ENCODE assay signal across 16 cellular contexts in the genomic region with DNA sequence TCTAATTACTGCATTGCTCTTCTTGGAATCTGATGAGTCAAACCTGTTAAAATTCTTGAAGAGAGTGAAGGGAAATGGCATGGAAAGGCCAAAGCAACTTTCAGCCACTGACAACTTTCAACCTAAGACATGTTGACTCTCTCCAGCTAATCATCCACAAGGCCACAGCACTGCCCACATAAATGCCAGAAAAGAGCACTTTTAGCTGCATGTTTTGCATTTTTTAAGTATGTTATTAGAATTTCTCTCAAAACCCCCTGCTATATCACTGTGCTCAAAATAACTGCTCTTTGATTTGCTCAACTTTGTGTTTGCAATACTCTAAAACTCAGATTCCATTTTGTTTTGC.
DNase-seq lines count a peak whose midpoint lies in the region; ATAC-seq and TF ChIP-seq lines count a peak whose summit lies in the region.
"Had no signal": no experiment of that assay in that cellular context is flagged by ENCODE, and none has a peak within 500 bp of the region (broad histone marks: within the 10 kb centered on the region; RNA-seq: fewer than 3 reads in every experiment).

No MANE protein-coding gene starts in this region.

- no peak overlapping the region for H3K4me3 ChIP-seq in spleen
- H3K4me3 ChIP-seq: colonic mucosa had no signal

- ATAC-seq in GM18508 (IDR thresholded peaks at IDR 0.05; ENCODE audit: insufficient read depth, unreplicated experiment) (peak; percentile 54), GM21447 (IDR thresholded peaks at IDR 0.05; ENCODE audit: unreplicated experiment) (peak; percentile 38), HG03432 (IDR thresholded peaks at IDR 0.05; ENCODE audit: unreplicated experiment) (peak; percentile 65)
- ATAC-seq in stimulated activated memory B cell treated with anti-CD40 and anti-IgM and Interleukin-4, amounts not matched to agents 10 μg/mL and 1 μg/mL and 100 μg/mL, for 72 hours, result no peak
- ATAC-seq: activated CD4-positive, alpha-beta T cell treated with anti-CD3 and anti-CD28 coated beads for 36 hours; naive thymus-derived CD4-positive, alpha-beta T cell; sciatic nerve had no signal

- no peaks in the 10 kb centered on the region for H3K9me3 ChIP-seq in spleen
- H3K9me3 ChIP-seq: colonic mucosa had no signal

- no peak overlapping the region for H3K27ac Mint-ChIP-seq in stimulated activated memory B cell treated with anti-CD40 and anti-IgM and Interleukin-4, amounts not matched to agents 10 μg/mL and 1 μg/mL and 100 μg/mL, for 72 hours
- H3K27ac Mint-ChIP-seq: activated CD4-positive, alpha-beta T cell treated with anti-CD3 and anti-CD28 coated beads for 36 hours; CD14-positive monocyte had no signal

- H3K4me3 Mint-ChIP-seq in stimulated activated memory B cell treated with anti-CD40 and anti-IgM and Interleukin-4, amounts not matched to agents 10 μg/mL and 1 μg/mL and 100 μg/mL, for 72 hours, result no peak overlapping the region
- H3K4me3 Mint-ChIP-seq: activated CD4-positive, alpha-beta T cell treated with anti-CD3 and anti-CD28 coated beads for 36 hours; CD14-positive monocyte; naive thymus-derived CD4-positive, alpha-beta T cell had no signal

- no peaks in the 10 kb centered on the region for H3K36me3 ChIP-seq in spleen
- H3K36me3 ChIP-seq: colonic mucosa had no signal

- DNase-seq in kidney glomerular epithelial cell (lab: John Stamatoyannopoulos, UW), result peak; percentile 80
- no peak for DNase-seq in NCI-H526 treated with DMSO at 0.1 percent for 48 hours (lab: John Stamatoyannopoulos, UW)
- no peak for DNase-seq in spleen
- no peak for DNase-seq in activated CD8-positive, alpha-beta memory T cell treated with anti-CD3 and anti-CD28 coated beads, Interleukin-2, amount 50 U/mL, for 4 hours
- DNase-seq: activated CD4-positive, alpha-beta T cell treated with anti-CD3 and anti-CD28 coated beads for 36 hours; colonic mucosa; Kasumi-1; kidney; substantia nigra had no signal

- intact Hi-C loops in spleen (cut with DNase I; ENCODE audit: low total_unique reads), result no loop called here

- no peaks in the 10 kb centered on the region for H3K27me3 Mint-ChIP-seq in stimulated activated memory B cell treated with anti-CD40 and anti-IgM and Interleukin-4, amounts not matched to agents 10 μg/mL and 1 μg/mL and 100 μg/mL, for 72 hours
- H3K27me3 Mint-ChIP-seq: activated CD4-positive, alpha-beta T cell treated with anti-CD3 and anti-CD28 coated beads for 36 hours had no signal

- TF ChIP-seq CTCF in spleen (IDR thresholded peaks at IDR 0.05 in 8 of 11, conservative IDR thresholded peaks at IDR 0.05 in 3 of 11), result no peak

- H3K4me1 Mint-ChIP-seq in stimulated activated memory B cell treated with anti-CD40 and anti-IgM and Interleukin-4, amounts not matched to agents 10 μg/mL and 1 μg/mL and 100 μg/mL, for 72 hours, result no peaks in the 10 kb centered on the region

- TF ChIP-seq POLR2A in spleen (IDR thresholded peaks at IDR 0.05), result no peak

- no peaks in the 10 kb centered on the region for H3K36me3 Mint-ChIP-seq in stimulated activated memory B cell treated with anti-CD40 and anti-IgM and Interleukin-4, amounts not matched to agents 10 μg/mL and 1 μg/mL and 100 μg/mL, for 72 hours
- H3K36me3 Mint-ChIP-seq: CD14-positive monocyte; naive thymus-derived CD4-positive, alpha-beta T cell had no signal

- H3K9me3 Mint-ChIP-seq in stimulated activated memory B cell treated with anti-CD40 and anti-IgM and Interleukin-4, amounts not matched to agents 10 μg/mL and 1 μg/mL and 100 μg/mL, for 72 hours, result peaks cover 6% of the 10 kb centered on the region

- H3K27me3 ChIP-seq in spleen (replicated peaks in 1 of 7), result no peaks in the 10 kb centered on the region
- H3K27me3 ChIP-seq: colonic mucosa had no signal

- H3K27ac ChIP-seq in spleen, result peak overlapping the region in 3 of 8 donors; percentile 9 to 23 (median 20)
- H3K27ac ChIP-seq: colonic mucosa had no signal

- H3K4me1 ChIP-seq in spleen, result no peaks in the 10 kb centered on the region
- H3K4me1 ChIP-seq: colonic mucosa had no signal
